Comparison of ENCODE assay signal across 10 cellular contexts in genomic region chr5:14560091-14560595, GRCh38. TPM values are rescaled to one million over a fixed set of nuclear protein-coding genes. Genes with fewer than 3 reads are reported as not detected.
DNase-seq lines count a peak whose midpoint lies in the region; ATAC-seq and TF ChIP-seq lines count a peak whose summit lies in the region.
"Had no signal": no experiment of that assay in that cellular context is flagged by ENCODE, and none has a peak within 500 bp of the region (broad histone marks: within the 10 kb centered on the region; RNA-seq: fewer than 3 reads in every experiment).

No MANE protein-coding gene starts in this region.

- no peak for TF ChIP-seq CTCF in mucosa of descending colon (IDR thresholded peaks at IDR 0.05)
- TF ChIP-seq CTCF in BE2C (IDR thresholded peaks at IDR 0.05; ENCODE audit: low read depth, low read length): no peak

- H3K27me3 ChIP-seq in BE2C: no peaks in the 10 kb centered on the region
- H3K27me3 ChIP-seq: vagina had no signal

- H3K4me3 ChIP-seq in mucosa of descending colon (no peak overlapping the region), BE2C (ENCODE audit: low read depth, low read length) (no peak overlapping the region)
- H3K4me3 ChIP-seq: vagina had no signal

- DNase-seq in DMS53 (lab: John Stamatoyannopoulos, UW) (peak; percentile 97), NCI-H1417 treated with DMSO at 0.1 percent for 48 hours (lab: John Stamatoyannopoulos, UW) (peak; percentile 98), NOMO-1 treated with dmso at 0.1 percent for 144 hours (lab: John Stamatoyannopoulos, UW; ENCODE audit: unreplicated experiment) (peak; percentile 95), mucosa of descending colon (peak in 1 of 3 donors; percentile 81), BE2C (no peak), A172 (ENCODE audit: low spot score) (no peak)
- DNase-seq in activated CD4-positive, alpha-beta T cell treated with anti-CD3 and anti-CD28 coated beads, Interleukin-2, amount 50 U/mL, for 1 hour: no peak
- DNase-seq: stimulated activated CD4-positive, alpha-beta T cell treated with anti-CD3 and anti-CD28 coated beads, Interleukin-2, amount 100 ng/mL, for 48 hours had no signal

- H3K4me1 ChIP-seq in mucosa of descending colon (ENCODE audit: low read depth): peaks cover 49% of the 10 kb centered on the region
- peaks cover 3% of the 10 kb centered on the region; the same call in 1 of the 2 replicates for H3K4me1 ChIP-seq in BE2C
- H3K4me1 ChIP-seq: vagina had no signal

- no peaks in the 10 kb centered on the region for H3K9me3 ChIP-seq in mucosa of descending colon
- H3K9me3 ChIP-seq in BE2C: no peaks in the 10 kb centered on the region
- H3K9me3 ChIP-seq: vagina had no signal

- intact Hi-C loops in mucosa of descending colon (cut with DNase I, micrococcal nuclease): no loop called here

- H3K36me3 ChIP-seq in mucosa of descending colon (ENCODE audit: low read depth) (no peaks in the 10 kb centered on the region), BE2C (no peaks in the 10 kb centered on the region)
- H3K36me3 ChIP-seq: vagina had no signal

- ATAC-seq in mucosa of descending colon: peak; percentile 84
- ATAC-seq in HG03565 (IDR thresholded peaks at IDR 0.05; ENCODE audit: unreplicated experiment): no peak

RNA-seq across cellular contexts. Expression of gene OTULINL, which starts 21.4 kb away (rescaled TPM):
- 10 to 100 TPM; 33.9 to 67.2 (median 60.1) TPM for total RNA-seq in mucosa of descending colon
- polyA plus RNA-seq in BE2C (2012; ENCODE audit: insufficient read depth, insufficient read length, low read depth): 22.0 TPM
- 4.7 and 5.7 TPM in 2 replicates for total RNA-seq in A172 (2014; rRNA removed; shearing (Covaris generic))

Comparison
In these comparisons a context has a peak if more than half of its experiments do, and no peak if none do; other contexts are left out.
1. DNase-seq: peak in DMS53 (single experiment), NCI-H1417 treated with DMSO at 0.1 percent for 48 hours (single experiment) and NOMO-1 treated with dmso at 0.1 percent for 144 hours (single experiment); none in BE2C (single experiment), A172 (single experiment) and activated CD4-positive, alpha-beta T cell treated with anti-CD3 and anti-CD28 coated beads, Interleukin-2, amount 50 U/mL, for 1 hour (single experiment).